In the genomic region with DNA sequence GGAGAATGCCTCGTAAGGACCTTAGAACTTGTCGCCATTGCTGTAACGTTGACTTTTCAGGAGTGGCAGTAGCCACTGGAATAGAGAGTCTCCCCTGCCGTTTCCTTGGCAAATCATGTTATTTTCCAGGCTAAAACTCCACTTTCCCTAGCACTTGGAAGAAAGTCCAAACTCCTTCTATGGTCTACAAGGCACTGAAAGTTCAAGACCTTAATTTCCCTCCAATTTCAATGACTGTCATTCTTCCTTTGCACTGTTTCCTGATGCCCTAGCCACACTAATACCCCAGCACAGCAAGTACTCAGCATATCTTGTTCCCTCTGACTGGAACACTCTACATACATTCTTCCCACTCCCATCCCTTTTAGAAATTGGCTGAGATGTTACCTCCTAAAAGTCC, we compare ENCODE assay signal across 9 cellular contexts. TPM values are rescaled to one million over a fixed set of nuclear protein-coding genes. Genes with fewer than 3 reads are reported as not detected.
DNase-seq lines count a peak whose midpoint lies in the region; ATAC-seq and TF ChIP-seq lines count a peak whose summit lies in the region.
"Had no signal": no experiment of that assay in that cellular context is flagged by ENCODE, and none has a peak within 500 bp of the region (broad histone marks: within the 10 kb centered on the region; RNA-seq: fewer than 3 reads in every experiment).

No MANE protein-coding gene starts in this region.

- H3K14ac ChIP-seq in neuronal stem cell (ENCODE audit: low read length) = no peak overlapping the region

- H4K20me1 ChIP-seq in OCI-LY7 (ENCODE audit: insufficient read depth, low read length) = peaks cover 24% of the 10 kb centered on the region

- no peak overlapping the region for H3K23ac ChIP-seq in neuronal stem cell (ENCODE audit: low read depth, low read length, poor library complexity)

- H3K4me2 ChIP-seq in OCI-LY7 (ENCODE audit: low read length) (peak overlapping the region; percentile 94), neuronal stem cell (ENCODE audit: insufficient read depth, low read length, poor library complexity, severe bottlenecking) (no peak overlapping the region)

- peak overlapping the region; percentile 97 for H3K4me3 Mint-ChIP-seq in CD4-positive, alpha-beta T cell

- no peaks in the 10 kb centered on the region for H3K9me2 ChIP-seq in OCI-LY7 (ENCODE audit: insufficient read depth, low read length)

- no peak for ATAC-seq in CD4-positive, alpha-beta T cell (ENCODE audit: poor library complexity)

- H3K36me3 Mint-ChIP-seq in CD4-positive, alpha-beta T cell (ENCODE audit: low read depth) = peaks cover 19% of the 10 kb centered on the region

- no peaks in the 10 kb centered on the region for H3K27me3 Mint-ChIP-seq in CD4-positive, alpha-beta T cell

- peak overlapping the region; percentile 68 for H3K27ac ChIP-seq in CD4-positive, alpha-beta T cell (ENCODE audit: low read depth, low read length)
- H3K27ac ChIP-seq in OCI-LY7 (ENCODE audit: low read depth, low read length, poor library complexity, severe bottlenecking) = peak overlapping the region; percentile 77
- no peak overlapping the region for H3K27ac ChIP-seq in neuronal stem cell (replicated peaks; ENCODE audit: low read length)
- H3K27ac ChIP-seq: HL-60 had no signal

- H4K91ac ChIP-seq in neuronal stem cell (ENCODE audit: low read depth, low read length, poor library complexity) = no peak overlapping the region

- DNase-seq in CD4-positive, alpha-beta T cell = no peak
- DNase-seq in OCI-LY7 (ENCODE audit: low spot score) = no peak
- DNase-seq in neuronal stem cell (ENCODE audit: low spot score) = no peak
- DNase-seq in AG08395 (ENCODE audit: low spot score) = no peak
- no peak for DNase-seq in NCI-H1048 (lab: John Stamatoyannopoulos, UW)
- DNase-seq in medulla oblongata (ENCODE audit: extremely low spot score) = no peak
- DNase-seq in activated CD8-positive, alpha-beta memory T cell treated with anti-CD3 and anti-CD28 coated beads, Interleukin-2, amount 50 U/mL, for 48 hours = no peak

- H3K4me3 ChIP-seq in OCI-LY7 (ENCODE audit: low read depth, low read length, poor library complexity, severe bottlenecking) (peak overlapping the region; percentile 99), endocrine pancreas (ENCODE audit: control insufficient read depth, insufficient read depth, low read length) (peak overlapping the region; percentile 76), neuronal stem cell (ENCODE audit: low read length in 2 of 2) (peak overlapping the region in 1 of 2 donors; percentile 57)

- H3K36me3 ChIP-seq in OCI-LY7 (ENCODE audit: insufficient read depth, low read length) = 0 out of 2 replicates have a peak, but pooled peaks cover 1% of the 10 kb centered on the region
- no peaks in the 10 kb centered on the region for H3K36me3 ChIP-seq in endocrine pancreas (ENCODE audit: control insufficient read depth, insufficient read depth, low read length)
- no peaks in the 10 kb centered on the region for H3K36me3 ChIP-seq in neuronal stem cell (replicated peaks in 1 of 2; ENCODE audit: control insufficient read depth in 2 of 2, insufficient read depth in 2 of 2, low read length in 2 of 2)

- H3K4me1 ChIP-seq in OCI-LY7 (ENCODE audit: insufficient read depth, low read length, poor library complexity, severe bottlenecking) (peaks cover 27% of the 10 kb centered on the region), endocrine pancreas (ENCODE audit: control insufficient read depth, insufficient read depth, low read length) (peaks cover 12% of the 10 kb centered on the region), neuronal stem cell (ENCODE audit: control insufficient read depth in 2 of 2, insufficient read depth in 1 of 2, low read depth in 1 of 2, low read length in 2 of 2) (peaks cover 3 to 17% of the 10 kb centered on the region in 2 donors)

- no peak overlapping the region for H2BK15ac ChIP-seq in neuronal stem cell (ENCODE audit: low read length)

- H4K8ac ChIP-seq in neuronal stem cell (ENCODE audit: low read depth, low read length) = no peak overlapping the region

- no peak overlapping the region for H3K18ac ChIP-seq in neuronal stem cell (ENCODE audit: low read length)

- no peaks in the 10 kb centered on the region for H3K9me3 ChIP-seq in CD4-positive, alpha-beta T cell (ENCODE audit: control insufficient read depth, low read length)
- H3K9me3 ChIP-seq in OCI-LY7 (ENCODE audit: low read length) (no peaks in the 10 kb centered on the region), endocrine pancreas (ENCODE audit: control insufficient read depth, low read length) (no peaks in the 10 kb centered on the region), neuronal stem cell (replicated peaks in 1 of 2; ENCODE audit: control insufficient read depth in 2 of 2, insufficient read depth in 1 of 2, low read depth in 1 of 2, low read length in 2 of 2) (no peaks in the 10 kb centered on the region)

- H3K4ac ChIP-seq in neuronal stem cell (ENCODE audit: low read length) = no peak overlapping the region

- H3K9ac ChIP-seq in endocrine pancreas (ENCODE audit: control insufficient read depth, insufficient read depth, low read length) (no peak overlapping the region), neuronal stem cell (ENCODE audit: low read depth, low read length, poor library complexity) (no peak overlapping the region)

- CTCF ChIA-PET in CD4-positive, alpha-beta T cell (lab: Charles Lee) = interaction anchor here (0.9 kb wide), 1 partner anchor 146 kb away, joined by 3 read pairs; no protein-coding TSS in a partner anchor
- CTCF ChIA-PET in OCI-LY7 (lab: Charles Lee; ENCODE audit: unreplicated experiment) = no interaction called here

- H3K27ac Mint-ChIP-seq in CD4-positive, alpha-beta T cell = peak overlapping the region; percentile 91

- BruUV-seq in OCI-LY7 (replicated peaks; lab: Mats Ljungman, UMichigan) = no TSS peak

- no peaks in the 10 kb centered on the region for H3K9me3 Mint-ChIP-seq in CD4-positive, alpha-beta T cell

- H2AFZ ChIP-seq in OCI-LY7 (ENCODE audit: low read length) (peak overlapping the region; percentile 99), neuronal stem cell (ENCODE audit: low read length) (peak overlapping the region; percentile 81)

- no peak overlapping the region for H2AK5ac ChIP-seq in neuronal stem cell (ENCODE audit: low read depth, low read length)

- intact Hi-C loops in CD4-positive, alpha-beta T cell (cut with DNase I, micrococcal nuclease) = loop anchor here (5.0 to 10.0 kb wide), 4 partner anchors 221 to 1544 kb away; a partner anchor contains a TSS
- intact Hi-C loops in OCI-LY7 (cut with micrococcal nuclease; ENCODE audit: unreplicated experiment) = loop anchor here (5.0 to 10.0 kb wide), 3 partner anchors 1136 to 1544 kb away; a partner anchor contains a TSS

- no peak overlapping the region for H2BK120ac ChIP-seq in neuronal stem cell (ENCODE audit: low read depth, low read length)

- POLR2A ChIA-PET in CD4-positive, alpha-beta T cell (lab: Charles Lee) = interaction anchor here (0.7 to 2.7 kb wide), 2 partner anchors 14 to 28 kb away, joined by 3 to 14 read pairs; no protein-coding TSS in a partner anchor
- POLR2A ChIA-PET in OCI-LY7 (lab: Charles Lee) = interaction anchor here (0.6 to 5.8 kb wide), 3 partner anchors 16 to 639 kb away, joined by 3 to 57 read pairs (median 5); a partner anchor contains a TSS

- peaks cover 30% of the 10 kb centered on the region for H3K4me1 Mint-ChIP-seq in CD4-positive, alpha-beta T cell (ENCODE audit: low read depth)

- no CpG with 5 or more reads among the region's 4 CpGs for WGBS in neuronal stem cell (ENCODE audit: extremely low coverage in 2 of 2, insufficient read length in 2 of 2, insufficient replicate concordance in 1 of 2), 2 donors

- no peaks in the 10 kb centered on the region for H3K27me3 ChIP-seq in CD4-positive, alpha-beta T cell (ENCODE audit: control insufficient read depth, insufficient read depth, low read length)
- H3K27me3 ChIP-seq in endocrine pancreas (ENCODE audit: control insufficient read depth, insufficient read depth, low read length) (no peaks in the 10 kb centered on the region), neuronal stem cell (ENCODE audit: control insufficient read depth in 3 of 3, insufficient read depth in 3 of 3, low read depth in 1 of 3, low read length in 3 of 3) (peaks cover 0 to 7% (median 0%) of the 10 kb centered on the region in 3 experiments)

- no peak for TF ChIP-seq CTCF in CD4-positive, alpha-beta T cell (IDR thresholded peaks at IDR 0.05)
- TF ChIP-seq CTCF in OCI-LY7 (conservative IDR thresholded peaks at IDR 0.05; ENCODE audit: low read length) = no peak

- H2BK5ac ChIP-seq in neuronal stem cell (ENCODE audit: low read length) = no peak overlapping the region

- peaks cover 31% of the 10 kb centered on the region for H3K79me2 ChIP-seq in OCI-LY7 (ENCODE audit: insufficient read depth, low read depth, low read length)

- H2BK12ac ChIP-seq in neuronal stem cell (ENCODE audit: low read length) = no peak overlapping the region

- no peaks in the 10 kb centered on the region for H3K79me1 ChIP-seq in neuronal stem cell (ENCODE audit: low read depth, low read length)

RNA-seq across cellular contexts. Expression of a gene that starts 1.8 kb away (rescaled TPM):
- total RNA-seq in CD4-positive, alpha-beta T cell = 10 to 100 TPM; 34.7 to 37.3 TPM
- 25.9 and 27.8 TPM in 2 replicates for total RNA-seq in OCI-LY7 (2014; rRNA removed; shearing (Covaris generic))
- total RNA-seq in OCI-LY7 (2022) = 47.7 and 50.0 TPM in 2 replicates
- polyA plus RNA-seq in neuronal stem cell (2013, experiment 1 of 2) = 99.0 TPM
- 103 TPM for polyA plus RNA-seq in neuronal stem cell (2013, experiment 2 of 2)
